Comparison of ENCODE assay signal across 8 cellular contexts in genomic region chr22:22321743-22322611, GRCh38.
DNase-seq lines count a peak whose midpoint lies in the region; ATAC-seq and TF ChIP-seq lines count a peak whose summit lies in the region.
"Not testable (repeated sequence)": the region's sequence is repeated elsewhere in the genome, so short reads cannot be mapped to it uniquely, and the experiment has no call there.

No MANE protein-coding gene starts in this region.

- not testable (repeated sequence) for H3K4me1 ChIP-seq in ovary (ENCODE audit: insufficient read depth); testis

- not testable (repeated sequence) for H3K4me3 ChIP-seq in ovary, testis

- in situ Hi-C loops in G401 (cut with HindIII; ENCODE audit: low sequenced_read_pairs): not testable (repeated sequence)

- DNase-seq in G401 (ENCODE audit: low spot score) (peak; percentile 65), NCI-H146 (lab: John Stamatoyannopoulos, UW) (peak; percentile 56), T follicular helper cell (ENCODE audit: low read depth) (peak; percentile 46), globus pallidus (ENCODE audit: low spot score) (peak; percentile 37), ovary (peak; percentile 30 to 71 (median 56)), testis (peak; percentile 78)
- peak; percentile 68 for DNase-seq in activated naive CD4-positive, alpha-beta T cell treated with anti-CD3 and anti-CD28 coated beads, Interleukin-2, amount 50 U/mL, for 16 hours

- TF ChIP-seq POLR2A in ovary (IDR thresholded peaks at IDR 0.05); testis (IDR thresholded peaks at IDR 0.05): not testable (repeated sequence)

- intact Hi-C loops in ovary (cut with DNase I); testis (cut with DNase I; ENCODE audit: low total_unique reads): not testable (repeated sequence)

- H3K27ac ChIP-seq in ovary, testis: not testable (repeated sequence)

- TF ChIP-seq CTCF in ovary (IDR thresholded peaks at IDR 0.05): peak; percentile 47 to 54 (median 48)
- peak; percentile 37 to 82 (median 66) for TF ChIP-seq CTCF in testis (IDR thresholded peaks at IDR 0.05)

- ATAC-seq in HG02642 (IDR thresholded peaks at IDR 0.05; ENCODE audit: poor library complexity, unreplicated experiment): peak; percentile 83

- not testable (repeated sequence) for H3K36me3 ChIP-seq in ovary; testis (ENCODE audit: low read depth, missing control alignments)

- TF ChIP-seq EP300 in ovary (IDR thresholded peaks at IDR 0.05): not testable (repeated sequence)

- whole genome bisulfite sequencing in ovary, 3 donors: 29 to 34% (median 32%) methylated on average over 11 of the region's 11 CpGs
- WGBS in testis, 2 donors: 45 to 47% methylated on average over 8 to 9 of the region's 11 CpGs

- H3K27me3 ChIP-seq in ovary, testis: not testable (repeated sequence)

- H3K9me3 ChIP-seq in ovary, testis: not testable (repeated sequence)
